Comparison of ENCODE assay signal across 8 cellular contexts in genomic region chr2:46615555-46616487, GRCh38. TPM values are rescaled to one million over a fixed set of nuclear protein-coding genes. Genes with fewer than 3 reads are reported as not detected.
DNase-seq lines count a peak whose midpoint lies in the region; ATAC-seq and TF ChIP-seq lines count a peak whose summit lies in the region.

No MANE protein-coding gene starts in this region.

- intact Hi-C loops in activated CD4-positive, alpha-beta memory T cell treated with anti-CD3 and anti-CD28 coated beads for 36 hours (cut with micrococcal nuclease), result no loop called here

- H3K4me1 Mint-ChIP-seq in activated CD4-positive, alpha-beta memory T cell treated with anti-CD3 and anti-CD28 coated beads for 36 hours (ENCODE audit: low read depth), result peaks cover 24% of the 10 kb centered on the region

- 18% methylated on average over 23 of the region's 23 CpGs for WGBS in upper lobe of left lung, 2 donors

- H3K36me3 ChIP-seq in muscle layer of colon (ENCODE audit: insufficient read depth, low read length) (peaks cover 13% of the 10 kb centered on the region), upper lobe of left lung (peaks cover 4 to 19% (median 11%) of the 10 kb centered on the region in 4 donors)

- ATAC-seq in upper lobe of left lung (ENCODE audit: low FRiP score in 2 of 2), result peak in 1 of 2 donors; percentile 38
- no peak for ATAC-seq in GM21390 (IDR thresholded peaks at IDR 0.05; ENCODE audit: unreplicated experiment)
- no peak for ATAC-seq in GM21528 (IDR thresholded peaks at IDR 0.05; ENCODE audit: low FRiP score, unreplicated experiment)

- DNase-seq in Kasumi-1 (lab: John Stamatoyannopoulos, UW), result peak; percentile 63 to 67
- peak; percentile 31 for DNase-seq in activated CD4-positive, alpha-beta memory T cell treated with anti-CD3 and anti-CD28 coated beads for 36 hours
- no peak for DNase-seq in epithelial cell of proximal tubule (ENCODE audit: low read depth)
- peak in 1 of 2 donors; percentile 87 for DNase-seq in upper lobe of left lung

- TF ChIP-seq EP300 in upper lobe of left lung (IDR thresholded peaks at IDR 0.05), result no peak

- peak overlapping the region; percentile 78 for H3K4me3 ChIP-seq in GM08714 (ENCODE audit: low read length)
- H3K4me3 ChIP-seq in epithelial cell of proximal tubule (ENCODE audit: low read depth, low read length), result peak overlapping the region; percentile 91
- H3K4me3 ChIP-seq in muscle layer of colon (ENCODE audit: low read depth in 1 of 2, low read length in 2 of 2), result peak overlapping the region; percentile 67 to 92
- H3K4me3 ChIP-seq in upper lobe of left lung, result peak overlapping the region; percentile 80 to 95 (median 92)

- peaks cover 13% of the 10 kb centered on the region for H3K36me3 Mint-ChIP-seq in activated CD4-positive, alpha-beta memory T cell treated with anti-CD3 and anti-CD28 coated beads for 36 hours

- POLR2A ChIA-PET in activated CD4-positive, alpha-beta memory T cell treated with anti-CD3 and anti-CD28 coated beads for 36 hours (lab: Charles Lee), result no interaction called here

- peaks cover 13% of the 10 kb centered on the region for H3K4me1 ChIP-seq in muscle layer of colon (ENCODE audit: insufficient read depth, low read length)
- peaks cover 13 to 26% (median 18%) of the 10 kb centered on the region in 4 donors for H3K4me1 ChIP-seq in upper lobe of left lung

- CTCF ChIA-PET in activated CD4-positive, alpha-beta memory T cell treated with anti-CD3 and anti-CD28 coated beads for 36 hours (lab: Charles Lee), result interaction anchor here (0.8 kb wide), 1 partner anchor 76 kb away, joined by 3 read pairs; no protein-coding TSS in a partner anchor

- H3K27ac ChIP-seq in muscle layer of colon (ENCODE audit: low read depth, low read length) (peak overlapping the region; percentile 80), upper lobe of left lung (peak overlapping the region; percentile 90 to 96 (median 96))

- no peaks in the 10 kb centered on the region for H3K9me3 Mint-ChIP-seq in activated CD4-positive, alpha-beta memory T cell treated with anti-CD3 and anti-CD28 coated beads for 36 hours

- H3K27ac Mint-ChIP-seq in activated CD4-positive, alpha-beta memory T cell treated with anti-CD3 and anti-CD28 coated beads for 36 hours, result peak overlapping the region; percentile 95

- H3K27me3 ChIP-seq in muscle layer of colon (ENCODE audit: control insufficient read depth in 1 of 2, insufficient read depth in 2 of 2, low read length in 2 of 2) (no peaks in the 10 kb centered on the region), upper lobe of left lung (no peaks in the 10 kb centered on the region)

- H3K27me3 Mint-ChIP-seq in activated CD4-positive, alpha-beta memory T cell treated with anti-CD3 and anti-CD28 coated beads for 36 hours, result no peaks in the 10 kb centered on the region

- no peak for TF ChIP-seq POLR2A in upper lobe of left lung (IDR thresholded peaks at IDR 0.05)

- no peaks in the 10 kb centered on the region for H3K9me3 ChIP-seq in muscle layer of colon (ENCODE audit: low read length)
- no peaks in the 10 kb centered on the region for H3K9me3 ChIP-seq in upper lobe of left lung

- peak overlapping the region; percentile 60 for H3K9ac ChIP-seq in muscle layer of colon (ENCODE audit: low read length)

- H3K4me3 Mint-ChIP-seq in activated CD4-positive, alpha-beta memory T cell treated with anti-CD3 and anti-CD28 coated beads for 36 hours, result peak overlapping the region; percentile 87

- TF ChIP-seq CTCF in epithelial cell of proximal tubule (conservative IDR thresholded peaks at IDR 0.05; ENCODE audit: low read depth, low read length), result peak; percentile 27
- no peak for TF ChIP-seq CTCF in upper lobe of left lung (IDR thresholded peaks at IDR 0.05)

RNA-seq across cellular contexts. Expression of gene PIGF, which starts 1.0 kb away (rescaled TPM):
- 10 to 100 TPM; 25.7 to 29.9 TPM for total RNA-seq in activated CD4-positive, alpha-beta memory T cell treated with anti-CD3 and anti-CD28 coated beads for 36 hours
- total RNA-seq in epithelial cell of proximal tubule (16.7 and 22.0 TPM in 2 replicates), upper lobe of left lung (10 to 100 TPM in 4 of 6 donors, 1 to 10 TPM in 2; 1.6 to 23.2 (median 15.1) TPM)

RNA-seq across cellular contexts. Expression of gene CRIPT, which starts 1.2 kb away (rescaled TPM):
- total RNA-seq in activated CD4-positive, alpha-beta memory T cell treated with anti-CD3 and anti-CD28 coated beads for 36 hours, result 10 to 100 TPM in 1 of 2 experiments, 1 to 10 TPM in 1; 9.6 to 10.2 TPM
- 14.8 and 16.2 TPM in 2 replicates for total RNA-seq in epithelial cell of proximal tubule
- 10 to 100 TPM in 4 of 6 donors, 1 to 10 TPM in 2; 8.2 to 30.8 (median 13.1) TPM for total RNA-seq in upper lobe of left lung
